ENCODE assay signal across 25 cellular contexts in the genomic region with DNA sequence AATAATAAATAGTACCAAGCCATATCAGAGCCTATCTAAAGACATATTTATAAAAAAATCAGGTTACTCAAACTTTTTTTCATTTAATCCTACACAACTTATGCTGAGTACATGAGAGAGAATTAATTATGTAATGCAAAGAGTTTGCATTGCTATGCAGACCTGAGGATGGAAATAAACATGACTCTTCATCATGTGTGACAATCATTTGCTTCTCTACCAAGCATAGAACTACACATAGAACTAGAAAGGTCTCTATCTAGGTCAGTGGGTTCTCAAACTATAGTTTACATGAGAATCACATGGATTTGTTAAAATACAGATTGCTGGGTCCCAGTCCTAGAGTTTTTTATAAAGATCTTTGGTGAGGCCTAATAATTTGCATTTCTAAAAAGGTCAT.
"Had no signal": no experiment of that assay in that cellular context is flagged by ENCODE, and none has a peak within 500 bp of the region (broad histone marks: within the 10 kb centered on the region; RNA-seq: fewer than 3 reads in every experiment).

No MANE protein-coding gene starts in this region.

- H3K36me3 ChIP-seq: neutrophil, pancreas, prostate gland, sigmoid colon, thoracic aorta, thyroid gland, vagina had no signal

- H3K27me3 ChIP-seq: neutrophil, pancreas, right lobe of liver, sigmoid colon, stomach, thyroid gland, tibial nerve, upper lobe of left lung, vagina had no signal

- DNase-seq: naive thymus-derived CD8-positive, alpha-beta T cell; nephron progenitor cell; nucleus accumbens; pancreas; right cardiac atrium; right lobe of liver; sigmoid colon; small intestine; stimulated activated CD4-positive, alpha-beta T cell treated with anti-CD3 and anti-CD28 coated beads, Interleukin-15, amount 100 ng/mL, for 24 hours; stimulated activated CD4-positive, alpha-beta T cell treated with anti-CD3 and anti-CD28 coated beads, Interleukin-2, amount 100 ng/mL, for 24 hours; stimulated activated CD4-positive, alpha-beta T cell treated with anti-CD3 and anti-CD28 coated beads, Interleukin-2, amount 100 ng/mL, for 48 hours; stimulated activated CD4-positive, alpha-beta T cell treated with anti-CD3 and anti-CD28 coated beads, Interleukin-4, amount 100 ng/mL, for 24 hours; stimulated activated naive B cell treated with anti-CD40 and anti-IgM and Interleukin-4, amounts not matched to agents 10 μg/mL and 1 μg/mL and 100 μg/mL, for 72 hours; stimulated activated naive CD4-positive, alpha-beta T cell treated with Interleukin-2 at 50 U/mL for 16 hours; stomach; thyroid gland; trophoblast cell; upper lobe of left lung had no signal

- H3K9me3 ChIP-seq: neutrophil, pancreas, prostate gland, right lobe of liver, sigmoid colon, stomach, thoracic aorta, thyroid gland, tibial nerve, upper lobe of left lung, vagina had no signal

- H3K4me3 ChIP-seq: pancreas, prostate gland, right lobe of liver, sigmoid colon, stomach, thoracic aorta, thyroid gland, tibial nerve, upper lobe of left lung, vagina had no signal

- H3K27ac ChIP-seq: neutrophil, pancreas, prostate gland, right lobe of liver, sigmoid colon, stomach, thoracic aorta, thyroid gland, tibial nerve, upper lobe of left lung, vagina had no signal

- ATAC-seq: naive thymus-derived CD8-positive, alpha-beta T cell; natural killer cell treated with Interleukin-12 subunit alpha and Interleukin-12 subunit beta and Interleukin-15 and Interleukin-18, amount 100 ng/mL, for 72 hours; pancreas; right cardiac atrium; right lobe of liver; stimulated activated effector memory CD8-positive, alpha-beta T cell treated with anti-CD3 and anti-CD28 coated beads, Interleukin-12 subunit alpha, Interleukin-12 subunit beta, amount 100 ng/mL, for 72 hours; stimulated activated naive B cell treated with anti-CD40 and anti-IgM and Interleukin-4, amounts not matched to agents 10 μg/mL and 1 μg/mL and 100 μg/mL, for 72 hours had no signal

- H3K4me1 ChIP-seq: prostate gland, sigmoid colon, thyroid gland, tibial nerve, upper lobe of left lung, vagina had no signal
